In genomic region chr17:81080056-81080455, GRCh38 we compare ENCODE assay signal across 20 cellular contexts. TPM values are rescaled to one million over a fixed set of nuclear protein-coding genes. Genes with fewer than 3 reads are reported as not detected.
A peak's percentile ranks its signal among the peaks of the same experiment; 100 is the strongest.
DNase-seq lines count a peak whose midpoint lies in the region; FAIRE-seq and TF ChIP-seq lines count a peak whose summit lies in the region.
"Had no signal": no experiment of that assay in that cellular context is flagged by ENCODE, and none has a peak within 500 bp of the region (broad histone marks: within the 10 kb centered on the region; RNA-seq: fewer than 3 reads in every experiment).

No MANE protein-coding gene starts in this region.

- intact Hi-C loops in MCF 10A (cut with micrococcal nuclease): no loop called here
- intact Hi-C loops in breast epithelium (cut with DNase I; ENCODE audit: low total_unique reads): loop anchor here (5.0 kb wide), 1 partner anchor 298 kb away; no protein-coding TSS in a partner anchor

- CTCF ChIA-PET in MCF 10A (lab: Yijun Ruan, JAX): interaction anchor here (0.7 kb wide), 1 partner anchor 58 kb away, joined by 4 read pairs; no protein-coding TSS in a partner anchor
- CTCF ChIA-PET in RWPE1 (lab: Yijun Ruan, JAX): interaction anchor here (0.6 to 1.9 kb wide), 2 partner anchors 15 to 248 kb away, joined by 3 to 5 read pairs; no protein-coding TSS in a partner anchor

- POLR2A ChIA-PET in MCF 10A (lab: Yijun Ruan, JAX): no interaction called here
- POLR2A ChIA-PET in RWPE1 (lab: Yijun Ruan, JAX; ENCODE audit: low non-redundant PET): no interaction called here

- H3K27me3 ChIP-seq in breast epithelium: no peaks in the 10 kb centered on the region
- H3K27me3 ChIP-seq: MG63 had no signal

- BruUV-seq in MCF 10A (replicated peaks; lab: Mats Ljungman, UMichigan): no TSS peak

- H3K4me3 Mint-ChIP-seq in MCF 10A (ENCODE audit: unreplicated experiment) (no peak overlapping the region), glutamatergic neuron (ENCODE audit: unreplicated experiment) (peak overlapping the region; percentile 42)
- H3K4me3 Mint-ChIP-seq: CD14-positive monocyte had no signal

- no peaks in the 10 kb centered on the region for H3K36me3 ChIP-seq in breast epithelium
- H3K36me3 ChIP-seq: MG63 had no signal

- no peak for TF ChIP-seq CTCF in MCF 10A (IDR thresholded peaks at IDR 0.05; ENCODE audit: unreplicated experiment)
- TF ChIP-seq CTCF in breast epithelium (IDR thresholded peaks at IDR 0.05): no peak
- TF ChIP-seq CTCF in RWPE1 (conservative IDR thresholded peaks at IDR 0.05; ENCODE audit: low read depth): no peak
- TF ChIP-seq CTCF in glutamatergic neuron (IDR thresholded peaks at IDR 0.05; ENCODE audit: partially characterized antibody, unreplicated experiment): no peak
- TF ChIP-seq CTCF in retinal pigment epithelial cell (conservative IDR thresholded peaks at IDR 0.05; ENCODE audit: low read depth, low read length): peak; percentile 28

- H3K27ac ChIP-seq in breast epithelium (no peak overlapping the region), RWPE1 (peak overlapping the region; percentile 99)

- no peaks in the 10 kb centered on the region for H3K9me3 ChIP-seq in breast epithelium
- H3K9me3 ChIP-seq: MG63 had no signal

- peaks cover 7 to 10% of the 10 kb centered on the region in 2 donors for H3K4me1 ChIP-seq in breast epithelium

- DNase-seq in MCF 10A (ENCODE audit: unreplicated experiment) (no peak), breast epithelium (ENCODE audit: low spot score in 2 of 2) (no peak), RWPE1 (ENCODE audit: low spot score) (no peak), glutamatergic neuron (no peak), retinal pigment epithelial cell (ENCODE audit: low read depth) (no peak), GM12891 (ENCODE audit: insufficient read length, low spot score) (no peak), germinal center (ENCODE audit: low spot score) (no peak), superior temporal gyrus (ENCODE audit: extremely low spot score) (no peak)
- DNase-seq: AML-193, GDM1, Kasumi-1, MG63, NCI-H1436 treated with DMSO at 0.1 percent for 48 hours, NCI-H2029 treated with DMSO at 0.1 percent for 48 hours, NCI-H345, NCI-H526, OCI-M1, Right ventricle myocardium superior had no signal

- H3K4me1 Mint-ChIP-seq in MCF 10A (ENCODE audit: insufficient read depth, unreplicated experiment): peaks cover 1% of the 10 kb centered on the region
- H3K4me1 Mint-ChIP-seq in glutamatergic neuron (ENCODE audit: low read depth, unreplicated experiment): peaks cover 60% of the 10 kb centered on the region
- H3K4me1 Mint-ChIP-seq: CD14-positive monocyte had no signal

- no peaks in the 10 kb centered on the region for H3K27me3 Mint-ChIP-seq in MCF 10A (ENCODE audit: insufficient read depth, unreplicated experiment)
- peaks cover 43% of the 10 kb centered on the region for H3K27me3 Mint-ChIP-seq in glutamatergic neuron (ENCODE audit: unreplicated experiment)

- TF ChIP-seq POLR2A in breast epithelium (IDR thresholded peaks at IDR 0.05) (no peak), GM12891 (IDR thresholded peaks at IDR 0.05; ENCODE audit: low read depth, low read length) (no peak)

- no peak for FAIRE-seq in GM12891 (lab: Jason Lieb, UNC)
- FAIRE-seq: H1 had no signal

- H3K4me3 ChIP-seq in breast epithelium (no peak overlapping the region), retinal pigment epithelial cell (ENCODE audit: low read length) (no peak overlapping the region)
- H3K4me3 ChIP-seq: MG63 had no signal

- H3K27ac Mint-ChIP-seq in MCF 10A (ENCODE audit: low read depth, unreplicated experiment): peak overlapping the region; percentile 73
- peak overlapping the region; percentile 28 for H3K27ac Mint-ChIP-seq in glutamatergic neuron (ENCODE audit: unreplicated experiment)
- H3K27ac Mint-ChIP-seq: CD14-positive monocyte had no signal

- no peaks in the 10 kb centered on the region for H3K9me3 Mint-ChIP-seq in MCF 10A (ENCODE audit: unreplicated experiment)
- peaks cover 29% of the 10 kb centered on the region for H3K9me3 Mint-ChIP-seq in glutamatergic neuron (ENCODE audit: unreplicated experiment)

- H3K36me3 Mint-ChIP-seq in MCF 10A (ENCODE audit: insufficient read depth, unreplicated experiment): peaks cover 37% of the 10 kb centered on the region
- H3K36me3 Mint-ChIP-seq in glutamatergic neuron (ENCODE audit: unreplicated experiment): peaks cover 5% of the 10 kb centered on the region

TF ChIP-seq in GM12891, 5 proteins besides CTCF, POLR2A, EP300 and RAD21:
- TF ChIP-seq POU2F2 (IDR thresholded peaks at IDR 0.05; ENCODE audit: low read depth, low read length): no peak
TF ChIP-seq in GM12891: peak in this region for 0.

RNA-seq across cellular contexts. Expression of gene BAIAP2, which starts 45.1 kb away (rescaled TPM):
- 46.4 and 67.0 TPM in 2 replicates for total RNA-seq in MCF 10A (2022)
- 10 to 100 TPM; 21.0 to 47.0 (median 37.6) TPM for total RNA-seq in breast epithelium
- total RNA-seq in glutamatergic neuron (ENCODE audit: unreplicated experiment): 252 TPM
- 2.2 TPM for polyA plus RNA-seq in GM12891 (2012; ENCODE audit: low read depth, missing spikeins)
